8 cellular contexts compared by ENCODE assay signal in the genomic region with DNA sequence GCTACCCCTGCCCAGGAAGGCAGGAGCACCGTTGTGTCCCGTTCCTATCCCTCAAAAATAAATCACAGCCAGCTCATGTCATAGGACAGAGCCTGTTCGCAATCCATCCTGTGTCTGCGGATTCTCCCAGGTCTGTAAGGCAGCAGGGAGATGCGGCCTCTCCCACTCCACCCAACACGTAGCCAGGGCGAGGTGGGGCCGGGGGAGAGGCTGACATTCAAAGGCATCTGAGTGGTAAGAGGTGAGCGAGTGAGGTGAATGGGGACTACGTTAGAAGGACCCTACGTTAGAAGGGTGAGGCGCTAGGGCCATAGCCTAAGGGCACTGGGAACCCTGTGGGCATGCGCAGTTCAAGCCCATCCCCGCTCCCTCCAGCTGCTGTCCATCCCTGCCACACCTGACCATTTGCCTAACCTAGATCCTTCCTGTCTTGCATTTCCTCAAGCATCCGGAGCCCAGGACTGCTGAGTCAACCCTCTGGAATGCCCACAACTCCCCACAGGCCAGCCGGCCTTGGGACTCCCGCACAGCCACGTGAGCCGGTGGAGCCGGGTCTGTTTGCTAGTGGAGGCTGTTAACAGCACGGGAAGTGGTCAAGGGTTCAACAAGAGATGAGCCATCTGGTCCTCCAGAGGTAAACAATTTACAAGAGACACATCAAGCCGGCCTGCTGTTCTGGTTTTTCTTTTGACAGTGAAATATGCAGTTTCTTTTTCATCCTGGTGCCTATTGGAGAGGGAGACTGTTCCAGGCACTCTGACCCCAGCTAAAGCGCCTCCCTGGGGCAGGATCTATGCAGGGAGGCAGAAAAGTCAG. TPM values are rescaled to one million over a fixed set of nuclear protein-coding genes. Genes with fewer than 3 reads are reported as not detected.
DNase-seq lines count a peak whose midpoint lies in the region; ATAC-seq and TF ChIP-seq lines count a peak whose summit lies in the region.

No MANE protein-coding gene starts in this region.

- H4K20me1 ChIP-seq in OCI-LY7 (ENCODE audit: insufficient read depth, low read length) = no peaks in the 10 kb centered on the region

- no peak overlapping the region for H3K4me2 ChIP-seq in OCI-LY7 (ENCODE audit: low read length)

- H3K27me3 ChIP-seq in BE2C = no peaks in the 10 kb centered on the region
- H3K27me3 ChIP-seq in muscle layer of duodenum (ENCODE audit: low read depth, low read length) = no peaks in the 10 kb centered on the region

- POLR2A ChIA-PET in OCI-LY7 (lab: Charles Lee) = interaction anchor here (0.6 to 0.7 kb wide), 2 partner anchors 108 to 1008 kb away, joined by 3 to 4 read pairs; no protein-coding TSS in a partner anchor

- peaks cover 8% of the 10 kb centered on the region for H3K9me3 ChIP-seq in BE2C
- no peaks in the 10 kb centered on the region for H3K9me3 ChIP-seq in muscle layer of duodenum (ENCODE audit: control insufficient read depth in 1 of 2, low read length in 2 of 2)
- peaks cover 7% of the 10 kb centered on the region; the same call in 1 of the 2 replicates for H3K9me3 ChIP-seq in OCI-LY7 (ENCODE audit: low read length)

- no peak overlapping the region for H2AFZ ChIP-seq in OCI-LY7 (ENCODE audit: low read length)

- ATAC-seq in GM18502 (IDR thresholded peaks at IDR 0.05; ENCODE audit: poor library complexity, unreplicated experiment) (no peak), HG03045 (IDR thresholded peaks at IDR 0.05; ENCODE audit: unreplicated experiment) (no peak)

- BruUV-seq in OCI-LY7 (replicated peaks; lab: Mats Ljungman, UMichigan) = no TSS peak

- TF ChIP-seq CTCF in BE2C (IDR thresholded peaks at IDR 0.05; ENCODE audit: low read depth, low read length) (no peak), epithelial cell of esophagus (IDR thresholded peaks at IDR 0.05; ENCODE audit: insufficient read depth, low read depth, low read length, missing control alignments) (no peak), OCI-LY7 (conservative IDR thresholded peaks at IDR 0.05; ENCODE audit: low read length) (no peak)

- H3K36me3 ChIP-seq in BE2C (no peaks in the 10 kb centered on the region), muscle layer of duodenum (ENCODE audit: control insufficient read depth in 1 of 2, insufficient read depth in 2 of 2, low read length in 2 of 2) (no peaks in the 10 kb centered on the region), OCI-LY7 (ENCODE audit: insufficient read depth, low read length) (no peaks in the 10 kb centered on the region)

- CTCF ChIA-PET in OCI-LY7 (lab: Charles Lee; ENCODE audit: unreplicated experiment) = no interaction called here

- H3K9me2 ChIP-seq in OCI-LY7 (ENCODE audit: insufficient read depth, low read length) = no peaks in the 10 kb centered on the region

- intact Hi-C loops in OCI-LY7 (cut with micrococcal nuclease; ENCODE audit: unreplicated experiment) = no loop called here

- H3K27ac ChIP-seq in muscle layer of duodenum (ENCODE audit: low read length) (peak overlapping the region; percentile 77), OCI-LY7 (ENCODE audit: low read depth, low read length, poor library complexity, severe bottlenecking) (no peak overlapping the region)

- no peaks in the 10 kb centered on the region; the same call in 1 of the 2 replicates for H3K4me1 ChIP-seq in BE2C
- peaks cover 3 to 4% of the 10 kb centered on the region in 2 donors for H3K4me1 ChIP-seq in muscle layer of duodenum (ENCODE audit: control insufficient read depth in 1 of 2, insufficient read depth in 2 of 2, low read length in 2 of 2)
- H3K4me1 ChIP-seq in OCI-LY7 (ENCODE audit: insufficient read depth, low read length, poor library complexity, severe bottlenecking) = no peaks in the 10 kb centered on the region

- no peak overlapping the region for H3K4me3 ChIP-seq in BE2C (ENCODE audit: low read depth, low read length)
- no peak overlapping the region for H3K4me3 ChIP-seq in epithelial cell of esophagus (ENCODE audit: low read length)
- no peak overlapping the region for H3K4me3 ChIP-seq in muscle layer of duodenum (ENCODE audit: low read depth in 1 of 2, low read length in 2 of 2)
- H3K4me3 ChIP-seq in OCI-LY7 (ENCODE audit: low read depth, low read length, poor library complexity, severe bottlenecking) = no peak overlapping the region

- H3K79me2 ChIP-seq in OCI-LY7 (ENCODE audit: insufficient read depth, low read depth, low read length) = no peaks in the 10 kb centered on the region

- DNase-seq in BE2C = peak; percentile 36
- peak; percentile 61 for DNase-seq in NCI-H524 treated with DMSO at 0.1 percent for 48 hours (lab: John Stamatoyannopoulos, UW)
- DNase-seq in epithelial cell of esophagus (ENCODE audit: low read depth) = peak; percentile 88
- DNase-seq in NCI-H187 treated with DMSO at 0.1 percent for 48 hours (lab: John Stamatoyannopoulos, UW) = no peak
- DNase-seq in OCI-LY7 (ENCODE audit: low spot score) = no peak

RNA-seq across cellular contexts. Expression of gene RIPOR3, which starts 45.9 kb away (rescaled TPM):
- polyA plus RNA-seq in BE2C (2012; ENCODE audit: insufficient read depth, insufficient read length, low read depth) = 1.7 TPM
- not detected in 2 replicates for total RNA-seq in OCI-LY7 (2014; rRNA removed; shearing (Covaris generic))
- 0.35 and 0.53 TPM in 2 replicates for total RNA-seq in OCI-LY7 (2022)

Comparison
In these comparisons a context has a peak if more than half of its experiments do, and no peak if none do; other contexts are left out.
1. DNase-seq: peak in BE2C (single experiment), NCI-H524 treated with DMSO at 0.1 percent for 48 hours (single experiment) and epithelial cell of esophagus (single experiment); none in NCI-H187 treated with DMSO at 0.1 percent for 48 hours (single experiment) and OCI-LY7 (single experiment).